In genomic region chr11:111456859-111457730, GRCh38 we compare ENCODE assay signal across 24 cellular contexts. TPM values are rescaled to one million over a fixed set of nuclear protein-coding genes. Genes with fewer than 3 reads are reported as not detected.
DNase-seq lines count a peak whose midpoint lies in the region; ATAC-seq, FAIRE-seq and TF ChIP-seq lines count a peak whose summit lies in the region.
"Had no signal": no experiment of that assay in that cellular context is flagged by ENCODE, and none has a peak within 500 bp of the region (broad histone marks: within the 10 kb centered on the region; RNA-seq: fewer than 3 reads in every experiment).

No MANE protein-coding gene starts in this region.

- no peaks in the 10 kb centered on the region for H3K9me3 Mint-ChIP-seq in activated CD4-positive, alpha-beta T cell treated with anti-CD3 and anti-CD28 coated beads, Interleukin-2, amount 10 ng/mL, durations not matched to agents 24 days and 14 days
- H3K9me3 Mint-ChIP-seq in osteocyte (ENCODE audit: unreplicated experiment): no peaks in the 10 kb centered on the region
- H3K9me3 Mint-ChIP-seq: CD4-positive, alpha-beta T cell had no signal

- H3K4me1 ChIP-seq in K562 (replicated peaks in 1 of 2; ENCODE audit: control insufficient read depth in 2 of 2, insufficient read depth in 2 of 2, low read length in 2 of 2): peaks cover 0 to 6% of the 10 kb centered on the region in 2 experiments; a peak in 1 of 5 replicates
- H3K4me1 ChIP-seq: BLaER1 had no signal

- H3K27me3 Mint-ChIP-seq in activated CD4-positive, alpha-beta T cell treated with anti-CD3 and anti-CD28 coated beads, Interleukin-2, amount 10 ng/mL, durations not matched to agents 24 days and 14 days: peaks cover 22% of the 10 kb centered on the region
- peaks cover 28% of the 10 kb centered on the region for H3K27me3 Mint-ChIP-seq in osteocyte (ENCODE audit: unreplicated experiment)

- no peaks in the 10 kb centered on the region for H3K36me3 Mint-ChIP-seq in activated CD4-positive, alpha-beta T cell treated with anti-CD3 and anti-CD28 coated beads, Interleukin-2, amount 10 ng/mL, durations not matched to agents 24 days and 14 days (ENCODE audit: low read depth)
- H3K36me3 Mint-ChIP-seq in osteocyte (ENCODE audit: unreplicated experiment): no peaks in the 10 kb centered on the region

- no peak overlapping the region for H3K4me3 ChIP-seq in K562
- H3K4me3 ChIP-seq: BLaER1, MG63 had no signal

- intact Hi-C loops in activated CD4-positive, alpha-beta T cell treated with anti-CD3 and anti-CD28 coated beads, Interleukin-2, amount 10 ng/mL, durations not matched to agents 24 days and 14 days (cut with micrococcal nuclease): no loop called here
- intact Hi-C loops in K562 (cut with micrococcal nuclease): no loop called here

- no peak overlapping the region for H3K27ac Mint-ChIP-seq in activated CD4-positive, alpha-beta T cell treated with anti-CD3 and anti-CD28 coated beads, Interleukin-2, amount 10 ng/mL, durations not matched to agents 24 days and 14 days
- no peak overlapping the region for H3K27ac Mint-ChIP-seq in osteocyte (ENCODE audit: unreplicated experiment)
- H3K27ac Mint-ChIP-seq: CD4-positive, alpha-beta T cell had no signal

- H3K27me3 ChIP-seq in K562 (ENCODE audit: control insufficient read depth in 2 of 2, insufficient read depth in 2 of 2, low read length in 2 of 2): peaks cover 3 to 53% of the 10 kb centered on the region in 2 experiments; a peak in 3 of 5 replicates
- H3K27me3 ChIP-seq: BLaER1, MG63 had no signal

- TF ChIP-seq EP300 in K562 (IDR thresholded peaks at IDR 0.05; ENCODE audit: low read length): no peak

- DNase-seq in activated CD4-positive, alpha-beta T cell treated with anti-CD3 and anti-CD28 coated beads, Interleukin-2, amount 10 ng/mL, durations not matched to agents 24 days and 14 days: peak; percentile 52
- no peak for DNase-seq in activated CD4-positive, alpha-beta T cell treated with anti-CD3 and anti-CD28 coated beads for 1 hour
- DNase-seq in GM13976 (ENCODE audit: low spot score) (peak; percentile 14), K562 (ENCODE audit: extremely low read depth in 1 of 4, low spot score in 3 of 4) (no peak), osteocyte (ENCODE audit: extremely low spot score, unreplicated experiment) (peak; percentile 81), HK-2 (ENCODE audit: unreplicated experiment) (no peak), T-helper 9 cell (no peak)
- DNase-seq: CD4-positive, alpha-beta T cell; KBM-7; MG63; NCI-H1694; NCI-H2029 treated with DMSO at 0.1 percent for 48 hours; NCI-H2227 treated with DMSO at 0.1 percent for 48 hours; NCI-H69; SHP77 had no signal

- no peaks in the 10 kb centered on the region for H3K4me1 Mint-ChIP-seq in activated CD4-positive, alpha-beta T cell treated with anti-CD3 and anti-CD28 coated beads, Interleukin-2, amount 10 ng/mL, durations not matched to agents 24 days and 14 days
- no peaks in the 10 kb centered on the region for H3K4me1 Mint-ChIP-seq in osteocyte (ENCODE audit: unreplicated experiment)

- CTCF ChIA-PET in K562 (lab: Yijun Ruan, JAX; ENCODE audit: low intra/inter-chr PET ratio): no interaction called here

- peaks cover 4% of the 10 kb centered on the region; the same call in 1 of the 2 replicates for H4K20me1 ChIP-seq in K562 (replicated peaks; ENCODE audit: control insufficient read depth, insufficient read depth, low read length)
- H4K20me1 ChIP-seq: BLaER1 had no signal

- no peaks in the 10 kb centered on the region for H3K79me2 ChIP-seq in K562 (ENCODE audit: control insufficient read depth, insufficient read depth, low read length)

- no peak overlapping the region for H3K9ac ChIP-seq in K562 (ENCODE audit: insufficient read depth in 1 of 2, low read depth in 2 of 2, low read length in 2 of 2)
- H3K9ac ChIP-seq: BLaER1 had no signal

- POLR2A ChIA-PET in K562 (lab: Yijun Ruan, JAX): interaction anchor here (0.6 kb wide), 1 partner anchor 336 kb away, joined by 3 read pairs; no protein-coding TSS in a partner anchor

- H3K9me3 ChIP-seq in K562 (replicated peaks; ENCODE audit: control insufficient read depth, insufficient read depth, low read depth, low read length): no peaks in the 10 kb centered on the region
- H3K9me3 ChIP-seq: BLaER1, MG63 had no signal

- ATAC-seq in K562: no peak
- ATAC-seq: HepG2 had no signal

- no peaks in the 10 kb centered on the region for H3K36me3 ChIP-seq in K562 (ENCODE audit: control insufficient read depth, insufficient read depth, low read length)
- H3K36me3 ChIP-seq: BLaER1, MG63 had no signal

- no peak for TF ChIP-seq RAD21 in K562 (CRISPR knock-in tag; conservative IDR thresholded peaks at IDR 0.05 in 1 of 2, IDR thresholded peaks at IDR 0.05 in 1 of 2)

- H2AFZ ChIP-seq in K562 (ENCODE audit: low read depth, low read length): no peak overlapping the region

- H3K4me2 ChIP-seq in K562 (ENCODE audit: insufficient read depth, low read length): no peak overlapping the region
- H3K4me2 ChIP-seq: BLaER1 had no signal

- H3K4me3 Mint-ChIP-seq in activated CD4-positive, alpha-beta T cell treated with anti-CD3 and anti-CD28 coated beads, Interleukin-2, amount 10 ng/mL, durations not matched to agents 24 days and 14 days: no peak overlapping the region
- no peak overlapping the region for H3K4me3 Mint-ChIP-seq in osteocyte (ENCODE audit: unreplicated experiment)
- H3K4me3 Mint-ChIP-seq: CD4-positive, alpha-beta T cell had no signal

- H3K9me1 ChIP-seq in K562 (ENCODE audit: control insufficient read depth, insufficient read depth, low read length): no peaks in the 10 kb centered on the region

- no TSS peak for BruUV-seq in K562 (replicated peaks; lab: Mats Ljungman, UMichigan)

- TF ChIP-seq POLR2A in K562 (conservative IDR thresholded peaks at IDR 0.05): no peak

- in situ Hi-C loops in GM13976 (cut with MboI; ENCODE audit: low sequenced_read_pairs, unreplicated experiment): no loop called here
- in situ Hi-C loops in K562 (cut with MboI): loop anchor here (10.0 kb wide), 2 partner anchors 338 to 388 kb away; no protein-coding TSS in a partner anchor

- no peak overlapping the region for H3K27ac ChIP-seq in K562 (ENCODE audit: extremely low read depth, low read depth, low read length)
- H3K27ac ChIP-seq: BLaER1, RWPE1 had no signal

- WGBS in K562 (ENCODE audit: insufficient coverage, low coverage, missing lambda C conversion rate): 1% methylated on average over 10 of the region's 11 CpGs

- FAIRE-seq in K562 (lab: Jason Lieb, UNC): no peak
- FAIRE-seq: D721Med, HepG2 had no signal

- TF ChIP-seq CTCF in GM13976 (IDR thresholded peaks at IDR 0.05; ENCODE audit: borderline replicate concordance, control extremely low read depth, extremely low read depth, insufficient read depth, missing control alignments): no peak
- TF ChIP-seq CTCF in K562 (IDR thresholded peaks at IDR 0.05 in 2 of 3, conservative IDR thresholded peaks at IDR 0.05 in 1 of 3; ENCODE audit: insufficient read depth in 2 of 3, low read depth in 1 of 3, low read length in 3 of 3): no peak
- no peak for TF ChIP-seq CTCF in osteocyte (IDR thresholded peaks at IDR 0.05)

TF ChIP-seq in K562, 482 proteins besides CTCF, POLR2A, EP300 and RAD21:
- TF ChIP-seq FUS (optimal IDR thresholded peaks at IDR 0.05; ENCODE audit: low read depth, low read length) (no peak), ZNF263 (CRISPR knock-in tag; IDR thresholded peaks at IDR 0.05; ENCODE audit: borderline replicate concordance) (0 out of 2 replicates have a peak, but pooled peaks have one; percentile 35)
TF ChIP-seq in K562: peak in this region for 1.

RNA-seq across cellular contexts. Expression of gene BTG4, which starts 55.1 kb away (rescaled TPM):
- not detected in 2 replicates for total RNA-seq in activated CD4-positive, alpha-beta T cell treated with anti-CD3 and anti-CD28 coated beads, Interleukin-2, amount 10 ng/mL, durations not matched to agents 24 days and 14 days
- total RNA-seq in K562 (2011; cell fraction: chromatin; rRNA removed; ENCODE audit: low replicate concordance): not detected in 2 replicates
- total RNA-seq in K562 (2011; cell fraction: nucleolus; rRNA removed): not detected in 2 replicates
- not detected in 2 replicates for total RNA-seq in K562 (2011; cell fraction: nucleoplasm; rRNA removed)
- not detected in 2 replicates for total RNA-seq in K562 (2014; rRNA removed)
- not detected in 2 replicates for total RNA-seq in K562 (2014; rRNA removed; fragmentation: Illumina TruSeq; extraction: Trizol)
- not detected in 2 replicates for total RNA-seq in K562 (2015; rRNA removed; fragmentation: Illumina TruSeq; extraction: Trizol)
- total RNA-seq in K562 (2021): not detected in 2 replicates
- polyA plus RNA-seq in K562 (2011; rRNA removed): not detected in 2 replicates
- not detected in 2 replicates for polyA plus RNA-seq in K562 (2011; cell fraction: cytosol; rRNA removed)
- not detected in 2 replicates for polyA plus RNA-seq in K562 (2011; cell fraction: nucleus; rRNA removed)
- not detected in 2 replicates for polyA plus RNA-seq in K562 (2012)
- not detected in 2 replicates for polyA plus RNA-seq in K562 (2014; fragmentation: Illumina TruSeq; extraction: Trizol)
- not detected for polyA plus RNA-seq in K562 (2014; fragmentation: Nextera tagmentation; extraction: Ambion mirVana)
- polyA plus RNA-seq in K562 (2014; rRNA removed): not detected in 2 replicates
- not detected in 2 replicates for polyA minus RNA-seq in K562 (2011; rRNA and poly(A)+ RNA removed)
- not detected in 2 replicates for polyA minus RNA-seq in K562 (2011; cell fraction: cytosol; rRNA and poly(A)+ RNA removed)
- polyA minus RNA-seq in K562 (2011; cell fraction: nucleus; rRNA and poly(A)+ RNA removed): not detected in 2 replicates
- total RNA-seq in osteocyte: not detected in 2 replicates
- total RNA-seq: CD4-positive, alpha-beta T cell; H7; HepG2; SK-MEL-5 had no signal
- polyA plus RNA-seq: HepG2 had no signal

RNA-seq across cellular contexts. Expression of gene HOATZ, which starts 57.5 kb away (rescaled TPM):
- total RNA-seq in activated CD4-positive, alpha-beta T cell treated with anti-CD3 and anti-CD28 coated beads, Interleukin-2, amount 10 ng/mL, durations not matched to agents 24 days and 14 days: not detected in 2 replicates
- total RNA-seq in K562 (2011; cell fraction: chromatin; rRNA removed; ENCODE audit: low replicate concordance): not detected in 2 replicates
- total RNA-seq in K562 (2011; cell fraction: nucleolus; rRNA removed): not detected in 2 replicates
- total RNA-seq in K562 (2011; cell fraction: nucleoplasm; rRNA removed): not detected in 2 replicates
- not detected in 2 replicates for total RNA-seq in K562 (2014; rRNA removed)
- not detected in 2 replicates for total RNA-seq in K562 (2014; rRNA removed; fragmentation: Illumina TruSeq; extraction: Trizol)
- total RNA-seq in K562 (2015; rRNA removed; fragmentation: Illumina TruSeq; extraction: Trizol): not detected in 2 replicates
- not detected in 2 replicates for total RNA-seq in K562 (2021)
- not detected in 2 replicates for polyA plus RNA-seq in K562 (2011; rRNA removed)
- polyA plus RNA-seq in K562 (2011; cell fraction: cytosol; rRNA removed): not detected in 2 replicates
- polyA plus RNA-seq in K562 (2011; cell fraction: nucleus; rRNA removed): not detected in 2 replicates
- not detected in 2 replicates for polyA plus RNA-seq in K562 (2012)
- not detected in 2 replicates for polyA plus RNA-seq in K562 (2014; fragmentation: Illumina TruSeq; extraction: Trizol)
- not detected for polyA plus RNA-seq in K562 (2014; fragmentation: Nextera tagmentation; extraction: Ambion mirVana)
- not detected in 2 replicates for polyA plus RNA-seq in K562 (2014; rRNA removed)
- polyA minus RNA-seq in K562 (2011; rRNA and poly(A)+ RNA removed): not detected in 2 replicates
- not detected in 2 replicates for polyA minus RNA-seq in K562 (2011; cell fraction: cytosol; rRNA and poly(A)+ RNA removed)
- polyA minus RNA-seq in K562 (2011; cell fraction: nucleus; rRNA and poly(A)+ RNA removed): not detected in 2 replicates
- total RNA-seq in osteocyte: not detected in 2 replicates
- total RNA-seq: A172; CD4-positive, alpha-beta T cell; H7; HepG2; HT1080; NCI-H460; SK-MEL-5 had no signal
- polyA plus RNA-seq: HepG2 had no signal

Comparison
In these comparisons a context has a peak if more than half of its experiments do, and no peak if none do; other contexts are left out.
1. DNase-seq: peak in activated CD4-positive, alpha-beta T cell treated with anti-CD3 and anti-CD28 coated beads, Interleukin-2, amount 10 ng/mL, durations not matched to agents 24 days and 14 days (single experiment), GM13976 (single experiment) and osteocyte (single experiment); none in activated CD4-positive, alpha-beta T cell treated with anti-CD3 and anti-CD28 coated beads for 1 hour (single experiment), K562 (0 of 4), HK-2 (single experiment) and T-helper 9 cell (single experiment).